1 cellular context compared by ENCODE assay signal in the genomic region with DNA sequence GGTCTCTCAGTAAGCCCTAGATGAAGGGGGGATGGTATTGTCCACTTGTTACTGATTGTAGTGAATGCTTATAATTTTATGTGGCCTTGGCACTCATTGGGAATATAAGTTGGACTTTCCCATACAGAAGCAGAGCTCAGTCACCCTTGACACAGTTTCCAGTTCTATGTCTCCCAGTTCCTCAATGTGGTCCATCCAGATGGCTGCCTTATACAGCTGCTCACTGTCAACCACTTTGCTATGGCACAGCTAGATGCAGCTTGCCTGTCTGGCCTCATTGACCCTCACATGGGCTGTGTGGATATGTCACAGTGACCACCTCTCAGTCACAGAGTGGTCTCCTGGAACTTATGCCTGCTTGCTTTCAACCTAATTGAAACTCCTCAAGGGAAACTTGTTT.
TF ChIP-seq lines count a peak whose summit lies in the region.

No MANE protein-coding gene starts in this region.

TF ChIP-seq in GM12878, 131 proteins besides CTCF, POLR2A, EP300 and RAD21:
- TF ChIP-seq, protein P1, sequence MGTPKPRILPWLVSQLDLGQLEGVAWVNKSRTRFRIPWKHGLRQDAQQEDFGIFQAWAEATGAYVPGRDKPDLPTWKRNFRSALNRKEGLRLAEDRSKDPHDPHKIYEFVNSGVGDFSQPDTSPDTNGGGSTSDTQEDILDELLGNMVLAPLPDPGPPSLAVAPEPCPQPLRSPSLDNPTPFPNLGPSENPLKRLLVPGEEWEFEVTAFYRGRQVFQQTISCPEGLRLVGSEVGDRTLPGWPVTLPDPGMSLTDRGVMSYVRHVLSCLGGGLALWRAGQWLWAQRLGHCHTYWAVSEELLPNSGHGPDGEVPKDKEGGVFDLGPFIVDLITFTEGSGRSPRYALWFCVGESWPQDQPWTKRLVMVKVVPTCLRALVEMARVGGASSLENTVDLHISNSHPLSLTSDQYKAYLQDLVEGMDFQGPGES (IDR thresholded peaks at IDR 0.05) = no peak
- peak; percentile 75 for TF ChIP-seq SPI1 (IDR thresholded peaks at IDR 0.05; ENCODE audit: borderline replicate concordance, insufficient read depth, low read depth, low read length)
